Comparison of ENCODE assay signal across 1 cellular context in the genomic region with DNA sequence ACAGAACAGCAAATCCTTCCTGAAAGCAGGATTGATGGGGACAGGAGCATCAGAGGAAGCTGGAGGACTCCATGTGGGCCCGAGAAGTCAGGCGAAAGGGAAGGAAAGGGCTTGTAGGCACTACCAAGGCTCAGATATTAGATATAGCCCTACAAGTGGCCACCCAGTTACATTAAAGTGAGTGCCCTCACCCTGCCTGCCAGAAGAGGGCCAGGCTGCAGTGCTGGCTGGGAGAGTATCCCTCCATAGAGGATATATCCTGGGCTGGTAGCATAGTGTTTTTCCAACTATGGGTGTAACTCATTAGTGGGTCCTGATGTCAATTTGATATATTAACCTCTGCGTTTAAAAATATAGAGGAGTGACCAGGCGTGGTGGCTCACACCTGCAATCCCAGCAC.
TF ChIP-seq lines count a peak whose summit lies in the region.

No MANE protein-coding gene starts in this region.

TF ChIP-seq in GM23338, 12 proteins besides CTCF, POLR2A, EP300 and RAD21:
- TF ChIP-seq, protein P1, sequence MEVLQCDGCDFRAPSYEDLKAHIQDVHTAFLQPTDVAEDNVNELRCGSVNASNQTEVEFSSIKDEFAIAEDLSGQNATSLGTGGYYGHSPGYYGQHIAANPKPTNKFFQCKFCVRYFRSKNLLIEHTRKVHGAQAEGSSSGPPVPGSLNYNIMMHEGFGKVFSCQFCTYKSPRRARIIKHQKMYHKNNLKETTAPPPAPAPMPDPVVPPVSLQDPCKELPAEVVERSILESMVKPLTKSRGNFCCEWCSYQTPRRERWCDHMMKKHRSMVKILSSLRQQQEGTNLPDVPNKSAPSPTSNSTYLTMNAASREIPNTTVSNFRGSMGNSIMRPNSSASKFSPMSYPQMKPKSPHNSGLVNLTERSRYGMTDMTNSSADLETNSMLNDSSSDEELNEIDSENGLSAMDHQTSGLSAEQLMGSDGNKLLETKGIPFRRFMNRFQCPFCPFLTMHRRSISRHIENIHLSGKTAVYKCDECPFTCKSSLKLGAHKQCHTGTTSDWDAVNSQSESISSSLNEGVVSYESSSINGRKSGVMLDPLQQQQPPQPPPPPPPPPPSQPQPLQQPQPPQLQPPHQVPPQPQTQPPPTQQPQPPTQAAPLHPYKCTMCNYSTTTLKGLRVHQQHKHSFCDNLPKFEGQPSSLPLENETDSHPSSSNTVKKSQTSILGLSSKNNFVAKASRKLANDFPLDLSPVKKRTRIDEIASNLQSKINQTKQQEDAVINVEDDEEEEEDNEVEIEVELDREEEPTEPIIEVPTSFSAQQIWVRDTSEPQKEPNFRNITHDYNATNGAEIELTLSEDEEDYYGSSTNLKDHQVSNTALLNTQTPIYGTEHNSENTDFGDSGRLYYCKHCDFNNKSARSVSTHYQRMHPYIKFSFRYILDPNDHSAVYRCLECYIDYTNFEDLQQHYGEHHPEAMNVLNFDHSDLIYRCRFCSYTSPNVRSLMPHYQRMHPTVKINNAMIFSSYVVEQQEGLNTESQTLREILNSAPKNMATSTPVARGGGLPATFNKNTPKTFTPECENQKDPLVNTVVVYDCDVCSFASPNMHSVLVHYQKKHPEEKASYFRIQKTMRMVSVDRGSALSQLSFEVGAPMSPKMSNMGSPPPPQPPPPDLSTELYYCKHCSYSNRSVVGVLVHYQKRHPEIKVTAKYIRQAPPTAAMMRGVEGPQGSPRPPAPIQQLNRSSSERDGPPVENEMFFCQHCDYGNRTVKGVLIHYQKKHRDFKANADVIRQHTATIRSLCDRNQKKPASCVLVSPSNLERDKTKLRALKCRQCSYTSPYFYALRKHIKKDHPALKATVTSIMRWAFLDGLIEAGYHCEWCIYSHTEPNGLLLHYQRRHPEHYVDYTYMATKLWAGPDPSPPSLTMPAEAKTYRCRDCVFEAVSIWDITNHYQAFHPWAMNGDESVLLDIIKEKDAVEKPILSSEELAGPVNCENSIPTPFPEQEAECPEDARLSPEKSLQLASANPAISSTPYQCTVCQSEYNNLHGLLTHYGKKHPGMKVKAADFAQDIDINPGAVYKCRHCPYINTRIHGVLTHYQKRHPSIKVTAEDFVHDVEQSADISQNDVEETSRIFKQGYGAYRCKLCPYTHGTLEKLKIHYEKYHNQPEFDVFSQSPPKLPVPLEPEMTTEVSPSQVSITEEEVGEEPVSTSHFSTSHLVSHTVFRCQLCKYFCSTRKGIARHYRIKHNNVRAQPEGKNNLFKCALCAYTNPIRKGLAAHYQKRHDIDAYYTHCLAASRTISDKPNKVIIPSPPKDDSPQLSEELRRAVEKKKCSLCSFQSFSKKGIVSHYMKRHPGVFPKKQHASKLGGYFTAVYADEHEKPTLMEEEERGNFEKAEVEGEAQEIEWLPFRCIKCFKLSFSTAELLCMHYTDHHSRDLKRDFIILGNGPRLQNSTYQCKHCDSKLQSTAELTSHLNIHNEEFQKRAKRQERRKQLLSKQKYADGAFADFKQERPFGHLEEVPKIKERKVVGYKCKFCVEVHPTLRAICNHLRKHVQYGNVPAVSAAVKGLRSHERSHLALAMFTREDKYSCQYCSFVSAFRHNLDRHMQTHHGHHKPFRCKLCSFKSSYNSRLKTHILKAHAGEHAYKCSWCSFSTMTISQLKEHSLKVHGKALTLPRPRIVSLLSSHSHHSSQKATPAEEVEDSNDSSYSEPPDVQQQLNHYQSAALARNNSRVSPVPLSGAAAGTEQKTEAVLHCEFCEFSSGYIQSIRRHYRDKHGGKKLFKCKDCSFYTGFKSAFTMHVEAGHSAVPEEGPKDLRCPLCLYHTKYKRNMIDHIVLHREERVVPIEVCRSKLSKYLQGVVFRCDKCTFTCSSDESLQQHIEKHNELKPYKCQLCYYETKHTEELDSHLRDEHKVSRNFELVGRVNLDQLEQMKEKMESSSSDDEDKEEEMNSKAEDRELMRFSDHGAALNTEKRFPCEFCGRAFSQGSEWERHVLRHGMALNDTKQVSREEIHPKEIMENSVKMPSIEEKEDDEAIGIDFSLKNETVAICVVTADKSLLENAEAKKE (CRISPR knock-in tag; IDR thresholded peaks at IDR 0.05), result no peak
- TF ChIP-seq JUNB (IDR thresholded peaks at IDR 0.05; ENCODE audit: unreplicated experiment), result no peak
